ENCODE assay signal across 35 cellular contexts in the genomic region with DNA sequence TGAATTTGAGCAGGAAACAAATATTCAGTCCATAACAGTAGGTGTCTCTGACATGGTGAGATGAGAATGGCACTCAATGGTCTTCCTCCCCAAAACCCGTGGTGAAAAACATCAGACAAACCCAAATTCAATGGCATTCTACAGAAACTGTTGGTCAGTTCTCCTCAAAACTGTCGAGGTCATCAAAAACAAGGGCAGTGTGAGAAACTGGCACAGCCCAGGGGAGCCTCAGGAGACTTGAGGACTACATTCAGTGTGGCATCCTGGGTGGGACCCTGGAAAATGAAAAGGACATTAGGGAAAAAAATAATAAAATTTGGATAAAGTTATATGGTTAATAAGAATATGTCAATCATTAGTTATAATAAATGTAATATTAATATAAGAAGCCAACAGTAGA. TPM values are rescaled to one million over a fixed set of nuclear protein-coding genes. Genes with fewer than 3 reads are reported as not detected.
"Had no signal": no experiment of that assay in that cellular context is flagged by ENCODE, and none has a peak within 500 bp of the region (broad histone marks: within the 10 kb centered on the region; RNA-seq: fewer than 3 reads in every experiment).

No MANE protein-coding gene starts in this region.

- H3K9me3 ChIP-seq: adrenal gland, body of pancreas, breast epithelium had no signal

- H3K27ac ChIP-seq: adrenal gland, body of pancreas, brain microvascular endothelial cell, breast epithelium, VCaP had no signal

- FAIRE-seq: astrocyte, TTC549 had no signal

- H3K4me3 ChIP-seq: adrenal gland, body of pancreas, breast epithelium had no signal

- H3K4me1 ChIP-seq: adrenal gland, body of pancreas, breast epithelium had no signal

- ATAC-seq: activated CD8-positive, alpha-beta T cell treated with anti-CD3 and anti-CD28 coated beads for 36 hours; activated naive CD4-positive, alpha-beta T cell treated with anti-CD3 and anti-CD28 coated beads, Interleukin-2, amount 50 U/mL, for 72 hours; activated T-cell treated with anti-CD3 and anti-CD28 coated beads, Interleukin-2, amount 50 U/mL, for 4 hours; activated T-cell treated with anti-CD3 and anti-CD28 coated beads, Interleukin-2, amount 50 U/mL, for 72 hours; activated T-helper 17 cell treated with anti-CD3 and anti-CD28 coated beads, Interleukin-2, amount 50 U/mL, for 72 hours; body of pancreas had no signal

- H3K27me3 ChIP-seq: adrenal gland, body of pancreas, breast epithelium had no signal

- DNase-seq: activated B cell treated with CpG ODN at 0.5 μM for 24 hours; activated CD4-positive, alpha-beta memory T cell treated with anti-CD3 and anti-CD28 coated beads for 36 hours; activated CD4-positive, alpha-beta T cell treated with anti-CD3 and anti-CD28 coated beads for 4 hours; activated CD4-positive, alpha-beta T cell treated with anti-CD3 and anti-CD28 coated beads, Interleukin-2, amount 10 ng/mL, durations not matched to agents 24 days and 14 days; activated CD4-positive, alpha-beta T cell treated with anti-CD3 and anti-CD28 coated beads, Interleukin-2, amount 50 U/mL, for 1 hour; activated CD4-positive, alpha-beta T cell treated with anti-CD3 and anti-CD28 coated beads, Interleukin-2, amount 50 U/mL, for 4 hours; activated CD4-positive, CD25-positive, alpha-beta regulatory T cell treated with anti-CD3 and anti-CD28 coated beads, Interleukin-2, amount 50 U/mL, for 72 hours; activated CD8-positive, alpha-beta memory T cell treated with anti-CD3 and anti-CD28 coated beads, Interleukin-2, amount 50 U/mL, for 4 hours; activated CD8-positive, alpha-beta T cell treated with anti-CD3 and anti-CD28 coated beads for 36 hours; activated effector memory CD4-positive, alpha-beta T cell treated with anti-CD3 and anti-CD28 coated beads, Interleukin-2, amount 50 U/mL, for 16 hours; activated gamma-delta T cell treated with Interleukin-2 at 50 U/mL for 16 hours; activated naive CD4-positive, alpha-beta T cell; activated naive CD4-positive, alpha-beta T cell treated with anti-CD3 and anti-CD28 coated beads for 36 hours; activated naive CD4-positive, alpha-beta T cell treated with anti-CD3 and anti-CD28 coated beads, Interleukin-2, amount 50 U/mL, for 16 hours; activated naive CD8-positive, alpha-beta T cell treated with anti-CD3 and anti-CD28 coated beads for 36 hours; activated T-cell treated with anti-CD3 and anti-CD28 coated beads for 4 hours; activated T-cell treated with anti-CD3 and anti-CD28 coated beads, Interleukin-2, amount 50 U/mL, for 1 hour; activated T-cell treated with anti-CD3 and anti-CD28 coated beads, Interleukin-2, amount 50 U/mL, for 4 hours; activated T-cell treated with anti-CD3 and anti-CD28 coated beads, Interleukin-2, amount 50 U/mL, for 72 hours; adrenal gland; amniotic stem cell; aorta; body of pancreas; brain microvascular endothelial cell; central memory CD4-positive, alpha-beta T cell; T-helper 2 cell; T-helper 9 cell had no signal

- H3K36me3 ChIP-seq: adrenal gland, brain microvascular endothelial cell, breast epithelium had no signal

RNA-seq across cellular contexts. Expression of a gene that starts 40.6 kb away (rescaled TPM):
- total RNA-seq: activated B cell treated with CpG ODN at 0.5 μM for 24 hours; activated CD4-positive, alpha-beta memory T cell treated with anti-CD3 and anti-CD28 coated beads for 36 hours; activated CD4-positive, alpha-beta T cell treated with anti-CD3 and anti-CD28 coated beads, Interleukin-2, amount 10 ng/mL, durations not matched to agents 24 days and 14 days; activated CD8-positive, alpha-beta memory T cell treated with anti-CD3 and anti-CD28 coated beads for 36 hours; activated CD8-positive, alpha-beta T cell treated with anti-CD3 and anti-CD28 coated beads for 36 hours; activated naive CD4-positive, alpha-beta T cell treated with anti-CD3 and anti-CD28 coated beads for 36 hours; activated naive CD4-positive, alpha-beta T cell treated with anti-CD3 and anti-CD28 coated beads, Interleukin-2, amount 50 U/mL, for 72 hours; activated naive CD8-positive, alpha-beta T cell treated with anti-CD3 and anti-CD28 coated beads for 36 hours; activated T-cell treated with anti-CD3 and anti-CD28 coated beads, Interleukin-2, amount 50 U/mL, for 72 hours; activated T-helper 1 cell treated with anti-CD3 and anti-CD28 coated beads, Interleukin-12 subunit alpha, Interleukin-12 subunit beta, Interleukin-2, Interleukin-4 antibody, amounts not matched to agents 30 ng/mL and 10 ng/mL and 1 ng/mL, durations not matched to agents 14 hours and 24 hours and 36 hours; activated T-helper 17 cell treated with anti-CD3 and anti-CD28 coated beads, Interleukin-2, amount 50 U/mL, for 72 hours; astrocyte had no signal
